Comparison of ENCODE assay signal across 8 cellular contexts in genomic region chr7:4483851-4484250, GRCh38.
"Had no signal": no experiment of that assay in that cellular context is flagged by ENCODE, and none has a peak within 500 bp of the region (broad histone marks: within the 10 kb centered on the region; RNA-seq: fewer than 3 reads in every experiment).

No MANE protein-coding gene starts in this region.

- H3K4me3 ChIP-seq: GM12878 had no signal

- DNase-seq: GDM1, GF-D8 had no signal

- FAIRE-seq: G401.6, GM12878, GM12891, GM12892, GM18507, GM19239 had no signal

- ATAC-seq: GM12878 had no signal
